In the genomic region with DNA sequence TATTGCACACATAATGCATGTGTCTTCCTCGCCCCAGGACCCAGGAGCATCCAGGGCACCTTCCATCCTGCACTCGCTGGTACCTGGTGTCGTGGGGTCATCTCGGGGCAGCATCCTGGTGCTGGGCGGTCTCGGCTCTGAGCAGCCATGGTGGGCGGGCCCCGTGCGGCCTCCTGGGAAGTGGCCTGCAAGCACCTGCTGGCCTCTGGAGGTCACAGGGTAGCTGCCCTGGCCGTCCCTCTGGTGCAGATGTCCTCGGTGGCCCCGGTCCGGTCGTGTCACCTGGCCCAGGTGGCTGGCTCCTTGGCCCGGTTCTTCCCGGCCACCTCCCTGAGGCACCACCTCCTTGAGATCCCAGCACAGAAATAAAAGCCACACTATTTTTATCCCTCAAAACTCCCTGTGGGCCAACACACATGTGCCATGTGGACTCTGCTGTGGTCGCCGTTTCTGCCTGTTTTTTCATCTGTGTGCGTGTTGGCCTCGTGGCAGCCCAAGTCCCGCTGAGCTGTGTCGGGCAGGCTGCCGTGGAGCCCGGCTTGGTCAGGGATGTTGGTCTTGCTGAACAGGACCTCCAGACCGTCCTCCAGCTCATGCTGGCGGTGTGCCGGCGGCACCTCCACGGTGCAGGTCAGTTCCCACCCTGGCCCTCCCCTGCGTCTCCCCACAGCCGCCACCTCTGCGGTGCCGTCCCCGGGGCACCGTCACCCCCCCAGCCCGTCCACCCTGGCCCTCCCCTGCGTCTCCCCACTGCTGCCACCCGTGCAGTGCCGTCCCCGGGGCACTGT, we compare ENCODE assay signal across 21 cellular contexts. TPM values are rescaled to one million over a fixed set of nuclear protein-coding genes. Genes with fewer than 3 reads are reported as not detected.
DNase-seq lines count a peak whose midpoint lies in the region; FAIRE-seq and TF ChIP-seq lines count a peak whose summit lies in the region.
"Had no signal": no experiment of that assay in that cellular context is flagged by ENCODE, and none has a peak within 500 bp of the region (broad histone marks: within the 10 kb centered on the region; RNA-seq: fewer than 3 reads in every experiment).

No MANE protein-coding gene starts in this region.

- H3K18ac ChIP-seq in trophoblast cell (ENCODE audit: low read length), result peak overlapping the region; percentile 17

- H3K4ac ChIP-seq in trophoblast cell (ENCODE audit: low read depth, low read length), result no peak overlapping the region

- no peak overlapping the region for H2BK12ac ChIP-seq in trophoblast cell (ENCODE audit: low read length)

- no peak for FAIRE-seq in frontal cortex (lab: Jason Lieb, UNC)
- FAIRE-seq: H54 had no signal

- POLR2A ChIA-PET in activated CD4-positive, alpha-beta T cell treated with anti-CD3 and anti-CD28 coated beads, Interleukin-2, amount 10 ng/mL, durations not matched to agents 7 days and 5 days (lab: Charles Lee), result no interaction called here

- peaks cover 13% of the 10 kb centered on the region for H3K36me3 Mint-ChIP-seq in activated CD4-positive, alpha-beta T cell treated with anti-CD3 and anti-CD28 coated beads, Interleukin-2, amount 10 ng/mL, durations not matched to agents 7 days and 5 days (ENCODE audit: low read depth)

- H3K14ac ChIP-seq in trophoblast cell (ENCODE audit: low read length), result no peak overlapping the region

- no peaks in the 10 kb centered on the region for H3K79me1 ChIP-seq in trophoblast cell (ENCODE audit: low read length)

- no CpG with 5 or more reads among the region's 40 CpGs for WGBS in trophoblast cell (ENCODE audit: extremely low coverage, insufficient coverage, insufficient read length)
- 81% methylated on average over 35 of the region's 40 CpGs for WGBS in prostate gland

- CTCF ChIA-PET in activated CD4-positive, alpha-beta T cell treated with anti-CD3 and anti-CD28 coated beads, Interleukin-2, amount 10 ng/mL, durations not matched to agents 7 days and 5 days (lab: Charles Lee), result no interaction called here

- peak overlapping the region; percentile 15; the same call in 1 of the 2 replicates for H3K27ac ChIP-seq in VCaP
- H3K27ac ChIP-seq in trophoblast cell (ENCODE audit: low read depth, low read length), result no peak overlapping the region
- no peak overlapping the region for H3K27ac ChIP-seq in prostate gland
- H3K27ac ChIP-seq: 22Rv1, HL-60, SJCRH30 had no signal

- H2AFZ ChIP-seq in trophoblast cell (ENCODE audit: insufficient read depth, low read length, poor library complexity), result no peak overlapping the region

- TF ChIP-seq POLR2A in prostate gland (IDR thresholded peaks at IDR 0.05), result no peak

- no peak overlapping the region for H2BK120ac ChIP-seq in trophoblast cell (ENCODE audit: insufficient read depth, low read length, poor library complexity)

- no peaks in the 10 kb centered on the region for H3K9me3 Mint-ChIP-seq in activated CD4-positive, alpha-beta T cell treated with anti-CD3 and anti-CD28 coated beads, Interleukin-2, amount 10 ng/mL, durations not matched to agents 7 days and 5 days

- H3K4me3 ChIP-seq in trophoblast cell (ENCODE audit: low read depth, low read length) (no peak overlapping the region), prostate gland (no peak overlapping the region)
- H3K4me3 ChIP-seq: SJCRH30 had no signal

- peaks cover 14% of the 10 kb centered on the region for H3K4me1 Mint-ChIP-seq in activated CD4-positive, alpha-beta T cell treated with anti-CD3 and anti-CD28 coated beads, Interleukin-2, amount 10 ng/mL, durations not matched to agents 7 days and 5 days

- no peak overlapping the region for H3K4me2 ChIP-seq in trophoblast cell (ENCODE audit: low read length)

- no peak for TF ChIP-seq CTCF in VCaP (conservative IDR thresholded peaks at IDR 0.05)
- TF ChIP-seq CTCF in prostate gland (IDR thresholded peaks at IDR 0.05), result no peak

- H3K9me3 ChIP-seq in trophoblast cell (ENCODE audit: insufficient read depth, low read depth, low read length), result peaks cover 1% of the 10 kb centered on the region
- no peaks in the 10 kb centered on the region for H3K9me3 ChIP-seq in prostate gland
- H3K9me3 ChIP-seq: SJCRH30 had no signal

- peaks cover 5% of the 10 kb centered on the region for H3K79me2 ChIP-seq in trophoblast cell (ENCODE audit: control insufficient read depth, insufficient read depth, low read length, poor library complexity)

- H3K23ac ChIP-seq in trophoblast cell (ENCODE audit: low read length), result no peak overlapping the region

- H3K4me1 ChIP-seq in trophoblast cell (ENCODE audit: control insufficient read depth in 1 of 2, insufficient read depth in 2 of 2, low read length in 2 of 2) (peaks cover 3 to 5% of the 10 kb centered on the region in 2 experiments), prostate gland (replicated peaks) (peaks cover 2% of the 10 kb centered on the region)
- H3K4me1 ChIP-seq: SJCRH30 had no signal

- no peaks in the 10 kb centered on the region for H3K27me3 Mint-ChIP-seq in activated CD4-positive, alpha-beta T cell treated with anti-CD3 and anti-CD28 coated beads, Interleukin-2, amount 10 ng/mL, durations not matched to agents 7 days and 5 days
- H3K27me3 Mint-ChIP-seq: B cell had no signal

- no peak for DNase-seq in activated CD4-positive, alpha-beta T cell treated with anti-CD3 and anti-CD28 coated beads, Interleukin-2, amount 10 ng/mL, durations not matched to agents 7 days and 5 days
- DNase-seq in activated CD4-positive, alpha-beta T cell treated with anti-CD3 and anti-CD28 coated beads for 4 hours, result no peak
- DNase-seq in trophoblast cell (no peak), prostate gland (ENCODE audit: low spot score) (no peak), frontal cortex (ENCODE audit: low spot score in 2 of 2) (no peak)
- DNase-seq: DMS153, Karpas-422, NCI-H1092 treated with DMSO at 0.1 percent for 48 hours, NCI-H1436, NCI-H187, NCI-H2081 treated with DMSO at 0.1 percent for 48 hours, NCI-H2171, NCI-H345, NCI-H524, NCI-H748 treated with DMSO at 0.1 percent for 48 hours, SJCRH30 had no signal

- H4K12ac ChIP-seq in trophoblast cell (ENCODE audit: low read depth, low read length), result no peak overlapping the region

- H3K27me3 ChIP-seq in trophoblast cell (ENCODE audit: insufficient read depth, low read length) (no peaks in the 10 kb centered on the region), prostate gland (replicated peaks; ENCODE audit: insufficient read depth) (no peaks in the 10 kb centered on the region)
- H3K27me3 ChIP-seq: SJCRH30 had no signal

- H3K9ac ChIP-seq in trophoblast cell (ENCODE audit: low read length), result no peak overlapping the region

- H3K36me3 ChIP-seq in trophoblast cell (ENCODE audit: control insufficient read depth in 1 of 2, insufficient read depth in 2 of 2, low read length in 2 of 2) (peaks cover 67 to 70% of the 10 kb centered on the region in 2 experiments), prostate gland (peaks cover 5 to 21% of the 10 kb centered on the region in 2 donors)

- H2AK5ac ChIP-seq in trophoblast cell (ENCODE audit: low read length), result no peak overlapping the region

- peak overlapping the region; percentile 41 for H3K27ac Mint-ChIP-seq in activated CD4-positive, alpha-beta T cell treated with anti-CD3 and anti-CD28 coated beads, Interleukin-2, amount 10 ng/mL, durations not matched to agents 7 days and 5 days
- H3K27ac Mint-ChIP-seq: B cell had no signal

- H4K8ac ChIP-seq in trophoblast cell (ENCODE audit: low read depth, low read length), result no peak overlapping the region

- no peak overlapping the region for H4K91ac ChIP-seq in trophoblast cell (ENCODE audit: low read depth, low read length)

- no peak overlapping the region for H2BK5ac ChIP-seq in trophoblast cell (ENCODE audit: low read depth, low read length, poor library complexity)

- no peak overlapping the region for H3K4me3 Mint-ChIP-seq in activated CD4-positive, alpha-beta T cell treated with anti-CD3 and anti-CD28 coated beads, Interleukin-2, amount 10 ng/mL, durations not matched to agents 7 days and 5 days
- H3K4me3 Mint-ChIP-seq: B cell had no signal

- intact Hi-C loops in prostate gland (cut with DNase I), result no loop called here

RNA-seq across cellular contexts. Expression of a gene that starts 5.0 kb away (rescaled TPM):
- 10 to 100 TPM; 44.5 to 47.4 TPM for total RNA-seq in activated CD4-positive, alpha-beta T cell treated with anti-CD3 and anti-CD28 coated beads, Interleukin-2, amount 10 ng/mL, durations not matched to agents 7 days and 5 days
- polyA plus RNA-seq in trophoblast cell (2013), result 0.08 and 0.12 TPM in 2 replicates
- total RNA-seq in prostate gland, result under 1 TPM in 1 of 2 donors, not detected in 1; 0.68 TPM
- total RNA-seq in frontal cortex, result 0.41 TPM
- total RNA-seq: B cell, SJCRH30 had no signal

RNA-seq across cellular contexts. Expression of a gene that starts 7.3 kb away (rescaled TPM):
- total RNA-seq in activated CD4-positive, alpha-beta T cell treated with anti-CD3 and anti-CD28 coated beads, Interleukin-2, amount 10 ng/mL, durations not matched to agents 7 days and 5 days, result 10 to 100 TPM; 43.7 to 50.8 TPM
- 85.4 and 86.0 TPM in 2 replicates for polyA plus RNA-seq in trophoblast cell (2013)
- total RNA-seq in prostate gland (100 to 1,000 TPM in 1 of 2 donors, 10 to 100 TPM in 1; 93.4 to 159 TPM), frontal cortex (55.4 TPM)

RNA-seq across cellular contexts. Expression of a gene that starts 31.5 kb away (rescaled TPM):
- total RNA-seq in activated CD4-positive, alpha-beta T cell treated with anti-CD3 and anti-CD28 coated beads, Interleukin-2, amount 10 ng/mL, durations not matched to agents 7 days and 5 days, result 10 to 100 TPM; 21.6 to 27.1 TPM
- 4.2 and 4.8 TPM in 2 replicates for polyA plus RNA-seq in trophoblast cell (2013)
- 10 to 100 TPM; 90.0 to 94.9 TPM for total RNA-seq in prostate gland
- 26.1 TPM for total RNA-seq in frontal cortex

RNA-seq across cellular contexts. Expression of a gene that starts 33.6 kb away (rescaled TPM):
- 100 to 1,000 TPM; 233 TPM for total RNA-seq in activated CD4-positive, alpha-beta T cell treated with anti-CD3 and anti-CD28 coated beads, Interleukin-2, amount 10 ng/mL, durations not matched to agents 7 days and 5 days
- 506 and 509 TPM in 2 replicates for polyA plus RNA-seq in trophoblast cell (2013)
- total RNA-seq in prostate gland, result 1,000 to 10,000 TPM in 1 of 2 donors, 100 to 1,000 TPM in 1; 557 to 1,261 TPM
- total RNA-seq in frontal cortex, result 114 TPM

RNA-seq across cellular contexts. Expression of a gene that starts 42.5 kb away (rescaled TPM):
- under 1 TPM in 1 of 2 experiments, not detected in 1; 0.15 TPM for total RNA-seq in activated CD4-positive, alpha-beta T cell treated with anti-CD3 and anti-CD28 coated beads, Interleukin-2, amount 10 ng/mL, durations not matched to agents 7 days and 5 days
- 0.45 and 0.54 TPM in 2 replicates for polyA plus RNA-seq in trophoblast cell (2013)
- total RNA-seq in prostate gland (under 1 TPM; 0.80 to 0.91 TPM), frontal cortex (1.2 TPM)

Comparison
In these comparisons a context has a peak if more than half of its experiments do, and no peak if none do; other contexts are left out.
1. RNA of a gene that starts 5.0 kb away (total RNA-seq): 44.5 to 47.4 TPM in activated CD4-positive, alpha-beta T cell treated with anti-CD3 and anti-CD28 coated beads, Interleukin-2, amount 10 ng/mL, durations not matched to agents 7 days and 5 days; 0.68 TPM in prostate gland and 0.41 TPM in frontal cortex (single experiment); every median in the first group is over 10 times any median in the second.